9 cellular contexts compared by ENCODE assay signal in genomic region chr5:173984218-173984617, GRCh38. TPM values are rescaled to one million over a fixed set of nuclear protein-coding genes. Genes with fewer than 3 reads are reported as not detected.
DNase-seq lines count a peak whose midpoint lies in the region; ATAC-seq, FAIRE-seq and TF ChIP-seq lines count a peak whose summit lies in the region.
"Had no signal": no experiment of that assay in that cellular context is flagged by ENCODE, and none has a peak within 500 bp of the region (broad histone marks: within the 10 kb centered on the region; RNA-seq: fewer than 3 reads in every experiment).

No MANE protein-coding gene starts in this region.

- no peak overlapping the region for H3K27ac Mint-ChIP-seq in activated CD8-positive, alpha-beta T cell treated with anti-CD3 and anti-CD28 coated beads for 36 hours
- no peak overlapping the region for H3K27ac Mint-ChIP-seq in CD8-positive, alpha-beta T cell

- peak in 1 of 2 donors; percentile 58 for TF ChIP-seq CTCF in right atrium auricular region (IDR thresholded peaks at IDR 0.05)
- peak; percentile 45 for TF ChIP-seq CTCF in foreskin fibroblast (IDR thresholded peaks at IDR 0.05; ENCODE audit: low read depth, low read length)
- TF ChIP-seq CTCF in activated CD8-positive, alpha-beta T cell treated with anti-CD3 and anti-CD28 coated beads for 36 hours (IDR thresholded peaks at IDR 0.05), result no peak
- no peak for TF ChIP-seq CTCF in CD8-positive, alpha-beta T cell (IDR thresholded peaks at IDR 0.05)

- DNase-seq in Right ventricle myocardium inferior (ENCODE audit: missing footprints) (no peak), right atrium auricular region (ENCODE audit: low spot score) (no peak), SHP77 treated with DMSO at 0.1 percent for 48 hours (lab: John Stamatoyannopoulos, UW) (peak; percentile 14), foreskin fibroblast (peak in 1 of 2 donors; percentile 26), urothelium cell line (ENCODE audit: low spot score) (peak; percentile 37)
- DNase-seq in activated CD8-positive, alpha-beta T cell treated with anti-CD3 and anti-CD28 coated beads for 36 hours, result no peak
- DNase-seq in CD8-positive, alpha-beta T cell, result no peak
- DNase-seq: activated effector memory CD4-positive, alpha-beta T cell treated with anti-CD3 and anti-CD28 coated beads, Interleukin-2, amount 50 U/mL, for 16 hours had no signal

- CTCF ChIA-PET in activated CD8-positive, alpha-beta T cell treated with anti-CD3 and anti-CD28 coated beads for 36 hours (lab: Charles Lee), result interaction anchor here (0.8 to 1.6 kb wide), 3 partner anchors 11 to 368 kb away, joined by 3 to 6 read pairs (median 5); no protein-coding TSS in a partner anchor
- CTCF ChIA-PET in CD8-positive, alpha-beta T cell (lab: Charles Lee), result interaction anchor here (0.8 kb wide), 1 partner anchor 688 kb away, joined by 3 read pairs; no protein-coding TSS in a partner anchor

- no peaks in the 10 kb centered on the region for H3K36me3 ChIP-seq in right atrium auricular region
- no peaks in the 10 kb centered on the region for H3K36me3 ChIP-seq in CD8-positive, alpha-beta T cell (ENCODE audit: insufficient read depth, low read length)

- H3K4me1 ChIP-seq in right atrium auricular region, result no peaks in the 10 kb centered on the region
- H3K4me1 ChIP-seq in CD8-positive, alpha-beta T cell (ENCODE audit: insufficient read depth, low read length), result no peaks in the 10 kb centered on the region

- no peaks in the 10 kb centered on the region for H3K27me3 ChIP-seq in right atrium auricular region
- H3K27me3 ChIP-seq in CD8-positive, alpha-beta T cell (ENCODE audit: insufficient read depth, low read length), result no peaks in the 10 kb centered on the region

- peaks cover 21% of the 10 kb centered on the region for H3K27me3 Mint-ChIP-seq in activated CD8-positive, alpha-beta T cell treated with anti-CD3 and anti-CD28 coated beads for 36 hours
- peaks cover 22% of the 10 kb centered on the region for H3K27me3 Mint-ChIP-seq in CD8-positive, alpha-beta T cell (ENCODE audit: low read depth)

- no peak overlapping the region for H3K27ac ChIP-seq in right atrium auricular region
- no peak overlapping the region for H3K27ac ChIP-seq in CD8-positive, alpha-beta T cell (ENCODE audit: low read depth, low read length)

- FAIRE-seq in urothelium cell line (lab: Jason Lieb, UNC), result no peak

- no peak overlapping the region for H3K4me3 Mint-ChIP-seq in activated CD8-positive, alpha-beta T cell treated with anti-CD3 and anti-CD28 coated beads for 36 hours
- H3K4me3 Mint-ChIP-seq in CD8-positive, alpha-beta T cell, result no peak overlapping the region

- H3K9me3 ChIP-seq in right atrium auricular region, result no peaks in the 10 kb centered on the region
- H3K9me3 ChIP-seq in CD8-positive, alpha-beta T cell (ENCODE audit: low read length), result no peaks in the 10 kb centered on the region

- intact Hi-C loops in Right ventricle myocardium inferior (cut with DNase I), result no loop called here
- intact Hi-C loops in activated CD8-positive, alpha-beta T cell treated with anti-CD3 and anti-CD28 coated beads for 36 hours (cut with micrococcal nuclease), result no loop called here
- intact Hi-C loops in CD8-positive, alpha-beta T cell (cut with DNase I, micrococcal nuclease), result no loop called here

- ATAC-seq in Right ventricle myocardium inferior (peak; percentile 46), GM18870 (IDR thresholded peaks at IDR 0.05; ENCODE audit: unreplicated experiment) (no peak)
- no peak for ATAC-seq in activated CD8-positive, alpha-beta T cell treated with anti-CD3 and anti-CD28 coated beads for 36 hours
- no peak for ATAC-seq in CD8-positive, alpha-beta T cell

- H3K4me3 ChIP-seq in right atrium auricular region, result no peak overlapping the region
- H3K4me3 ChIP-seq in foreskin fibroblast (ENCODE audit: low read depth in 1 of 2, low read length in 2 of 2), result no peak overlapping the region
- H3K4me3 ChIP-seq in CD8-positive, alpha-beta T cell (ENCODE audit: low read depth, low read length), result no peak overlapping the region

- no peaks in the 10 kb centered on the region for H3K36me3 Mint-ChIP-seq in activated CD8-positive, alpha-beta T cell treated with anti-CD3 and anti-CD28 coated beads for 36 hours (ENCODE audit: low read depth)
- H3K36me3 Mint-ChIP-seq in CD8-positive, alpha-beta T cell, result no peaks in the 10 kb centered on the region

- no peaks in the 10 kb centered on the region for H3K4me1 Mint-ChIP-seq in activated CD8-positive, alpha-beta T cell treated with anti-CD3 and anti-CD28 coated beads for 36 hours (ENCODE audit: low read depth)
- no peaks in the 10 kb centered on the region for H3K4me1 Mint-ChIP-seq in CD8-positive, alpha-beta T cell (ENCODE audit: low read depth)

- POLR2A ChIA-PET in activated CD8-positive, alpha-beta T cell treated with anti-CD3 and anti-CD28 coated beads for 36 hours (lab: Charles Lee), result no interaction called here
- POLR2A ChIA-PET in CD8-positive, alpha-beta T cell (lab: Charles Lee), result no interaction called here

- H3K9me3 Mint-ChIP-seq in activated CD8-positive, alpha-beta T cell treated with anti-CD3 and anti-CD28 coated beads for 36 hours, result peaks cover 3% of the 10 kb centered on the region
- no peaks in the 10 kb centered on the region for H3K9me3 Mint-ChIP-seq in CD8-positive, alpha-beta T cell

RNA-seq across cellular contexts. Expression of gene C5orf47, which starts 4.8 kb away (rescaled TPM):
- total RNA-seq in Right ventricle myocardium inferior (0.16 TPM), right atrium auricular region (under 1 TPM in 1 of 2 donors, not detected in 1; 0.12 TPM)
- total RNA-seq in activated CD8-positive, alpha-beta T cell treated with anti-CD3 and anti-CD28 coated beads for 36 hours, result not detected
- not detected for total RNA-seq in CD8-positive, alpha-beta T cell

Comparison
In these comparisons a context has a peak if more than half of its experiments do, and no peak if none do; other contexts are left out.
1. DNase-seq: peak in SHP77 treated with DMSO at 0.1 percent for 48 hours (single experiment) and urothelium cell line (single experiment); none in Right ventricle myocardium inferior (single experiment), right atrium auricular region (single experiment), activated CD8-positive, alpha-beta T cell treated with anti-CD3 and anti-CD28 coated beads for 36 hours (single experiment) and CD8-positive, alpha-beta T cell (0 of 7).